1 cellular context compared by ENCODE assay signal in the genomic region with DNA sequence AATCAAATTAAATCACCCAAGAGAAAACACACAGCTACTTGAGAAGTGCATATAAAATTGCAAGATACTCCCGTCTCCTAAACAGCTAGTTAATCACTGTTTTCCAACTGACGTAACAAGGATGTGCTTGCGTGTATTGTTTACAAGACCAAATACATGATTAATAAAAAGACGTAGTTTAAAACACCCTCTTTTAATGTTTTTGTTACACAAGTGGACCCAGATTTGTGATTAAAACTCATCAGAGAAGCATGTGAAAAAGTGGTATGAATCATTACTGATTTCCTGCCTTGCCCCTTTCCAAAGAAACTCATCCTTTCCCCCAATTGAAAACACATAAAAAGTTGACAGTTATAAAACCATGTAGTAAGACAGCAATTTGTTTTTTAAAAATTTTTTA.
TF ChIP-seq lines count a peak whose summit lies in the region.

No MANE protein-coding gene starts in this region.

TF ChIP-seq in SK-N-SH, 30 proteins besides CTCF, POLR2A, EP300 and RAD21 (continued from another document):
- TF ChIP-seq RXRA (IDR thresholded peaks at IDR 0.05; ENCODE audit: borderline replicate concordance, low read depth) = 0 out of 2 replicates have a peak, but pooled peaks have one; percentile 34
- peak; percentile 61; the same call in 1 of the 2 replicates for TF ChIP-seq TEAD4 (IDR thresholded peaks at IDR 0.05; ENCODE audit: borderline replicate concordance, insufficient read depth)
- no peak for TF ChIP-seq FOXJ3 (CRISPR knock-in tag; IDR thresholded peaks at IDR 0.05)
- TF ChIP-seq, protein P1, sequence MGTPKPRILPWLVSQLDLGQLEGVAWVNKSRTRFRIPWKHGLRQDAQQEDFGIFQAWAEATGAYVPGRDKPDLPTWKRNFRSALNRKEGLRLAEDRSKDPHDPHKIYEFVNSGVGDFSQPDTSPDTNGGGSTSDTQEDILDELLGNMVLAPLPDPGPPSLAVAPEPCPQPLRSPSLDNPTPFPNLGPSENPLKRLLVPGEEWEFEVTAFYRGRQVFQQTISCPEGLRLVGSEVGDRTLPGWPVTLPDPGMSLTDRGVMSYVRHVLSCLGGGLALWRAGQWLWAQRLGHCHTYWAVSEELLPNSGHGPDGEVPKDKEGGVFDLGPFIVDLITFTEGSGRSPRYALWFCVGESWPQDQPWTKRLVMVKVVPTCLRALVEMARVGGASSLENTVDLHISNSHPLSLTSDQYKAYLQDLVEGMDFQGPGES (IDR thresholded peaks at IDR 0.05; ENCODE audit: low read depth, low read length) = no peak
- TF ChIP-seq MXI1 (IDR thresholded peaks at IDR 0.05; ENCODE audit: low read depth, low read length) = no peak
- TF ChIP-seq, protein P2, sequence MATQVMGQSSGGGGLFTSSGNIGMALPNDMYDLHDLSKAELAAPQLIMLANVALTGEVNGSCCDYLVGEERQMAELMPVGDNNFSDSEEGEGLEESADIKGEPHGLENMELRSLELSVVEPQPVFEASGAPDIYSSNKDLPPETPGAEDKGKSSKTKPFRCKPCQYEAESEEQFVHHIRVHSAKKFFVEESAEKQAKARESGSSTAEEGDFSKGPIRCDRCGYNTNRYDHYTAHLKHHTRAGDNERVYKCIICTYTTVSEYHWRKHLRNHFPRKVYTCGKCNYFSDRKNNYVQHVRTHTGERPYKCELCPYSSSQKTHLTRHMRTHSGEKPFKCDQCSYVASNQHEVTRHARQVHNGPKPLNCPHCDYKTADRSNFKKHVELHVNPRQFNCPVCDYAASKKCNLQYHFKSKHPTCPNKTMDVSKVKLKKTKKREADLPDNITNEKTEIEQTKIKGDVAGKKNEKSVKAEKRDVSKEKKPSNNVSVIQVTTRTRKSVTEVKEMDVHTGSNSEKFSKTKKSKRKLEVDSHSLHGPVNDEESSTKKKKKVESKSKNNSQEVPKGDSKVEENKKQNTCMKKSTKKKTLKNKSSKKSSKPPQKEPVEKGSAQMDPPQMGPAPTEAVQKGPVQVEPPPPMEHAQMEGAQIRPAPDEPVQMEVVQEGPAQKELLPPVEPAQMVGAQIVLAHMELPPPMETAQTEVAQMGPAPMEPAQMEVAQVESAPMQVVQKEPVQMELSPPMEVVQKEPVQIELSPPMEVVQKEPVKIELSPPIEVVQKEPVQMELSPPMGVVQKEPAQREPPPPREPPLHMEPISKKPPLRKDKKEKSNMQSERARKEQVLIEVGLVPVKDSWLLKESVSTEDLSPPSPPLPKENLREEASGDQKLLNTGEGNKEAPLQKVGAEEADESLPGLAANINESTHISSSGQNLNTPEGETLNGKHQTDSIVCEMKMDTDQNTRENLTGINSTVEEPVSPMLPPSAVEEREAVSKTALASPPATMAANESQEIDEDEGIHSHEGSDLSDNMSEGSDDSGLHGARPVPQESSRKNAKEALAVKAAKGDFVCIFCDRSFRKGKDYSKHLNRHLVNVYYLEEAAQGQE (IDR thresholded peaks at IDR 0.05; ENCODE audit: low read depth, low read length) = no peak
- no peak for TF ChIP-seq TAF1 (IDR thresholded peaks at IDR 0.05; ENCODE audit: borderline replicate concordance, low read depth, low read length)
TF ChIP-seq in SK-N-SH: peak in this region for 9.
